8 cellular contexts compared by ENCODE assay signal in genomic region chr1:230772457-230773395, GRCh38. TPM values are rescaled to one million over a fixed set of nuclear protein-coding genes. Genes with fewer than 3 reads are reported as not detected.
DNase-seq lines count a peak whose midpoint lies in the region; ATAC-seq and TF ChIP-seq lines count a peak whose summit lies in the region.

No MANE protein-coding gene starts in this region.

- H3K27me3 Mint-ChIP-seq in T-helper 17 cell = peaks cover 10% of the 10 kb centered on the region

- H3K27ac Mint-ChIP-seq in T-helper 17 cell = no peak overlapping the region

- H3K4me1 Mint-ChIP-seq in T-helper 17 cell = no peaks in the 10 kb centered on the region

- H3K36me3 ChIP-seq in BJ (ENCODE audit: control insufficient read depth, insufficient read depth, low read length) = no peaks in the 10 kb centered on the region

- H3K27me3 ChIP-seq in BJ (ENCODE audit: control insufficient read depth, insufficient read depth, low read length) = peaks cover 3% of the 10 kb centered on the region; the same call in 1 of the 2 replicates

- no peak overlapping the region for H3K4me3 ChIP-seq in BJ (ENCODE audit: low read depth, low read length)

- H3K27ac ChIP-seq in substantia nigra (ENCODE audit: low read depth, low read length, poor library complexity, severe bottlenecking) = peak overlapping the region; percentile 68

- no peaks in the 10 kb centered on the region for H3K9me3 ChIP-seq in T-helper 17 cell (ENCODE audit: control insufficient read depth, low read length, poor library complexity, severe bottlenecking)

- POLR2A ChIA-PET in BJ (lab: Charles Lee) = interaction anchor here (0.6 to 1.1 kb wide), 2 partner anchors 14 to 735 kb away, joined by 3 to 4 read pairs; no protein-coding TSS in a partner anchor

- no peaks in the 10 kb centered on the region for H3K36me3 Mint-ChIP-seq in T-helper 17 cell (ENCODE audit: low read depth)

- CTCF ChIA-PET in BJ (lab: Yijun Ruan, JAX) = interaction anchor here (0.7 to 2.7 kb wide), 21 partner anchors 9 to 1266 kb away, joined by 3 to 24 read pairs (median 4); partner anchors contain the start of gene COG2

- no peak for DNase-seq in BJ (ENCODE audit: low read depth)
- DNase-seq in MV-4-11 (lab: John Stamatoyannopoulos, UW) = peak; percentile 30
- peak; percentile 46 for DNase-seq in astrocyte of the hippocampus (ENCODE audit: low read depth, low spot score)
- peak; percentile 85 for DNase-seq in inferior parietal cortex (ENCODE audit: extremely low spot score)
- peak in 46 of 49 donors; percentile 14 to 86 (median 68) for DNase-seq in substantia nigra (lab: John Stamatoyannopoulos, UW)
- DNase-seq in T-helper 17 cell = no peak

- H3K4me3 Mint-ChIP-seq in T-helper 17 cell = no peak overlapping the region

- no peak for ATAC-seq in T-helper 17 cell
- no peak for ATAC-seq in GM21447 (IDR thresholded peaks at IDR 0.05; ENCODE audit: unreplicated experiment)
- no peak for ATAC-seq in HG03378 (IDR thresholded peaks at IDR 0.05; ENCODE audit: unreplicated experiment)

- peak; percentile 77 for TF ChIP-seq CTCF in BJ (IDR thresholded peaks at IDR 0.05; ENCODE audit: insufficient read depth, low read depth, low read length)

RNA-seq across cellular contexts. Expression of gene CAPN9, which starts 25.5 kb away (rescaled TPM):
- not detected in 2 replicates for polyA plus RNA-seq in BJ (2011; rRNA removed)
- not detected in 2 replicates for polyA minus RNA-seq in BJ (2011; rRNA and poly(A)+ RNA removed)
- total RNA-seq in T-helper 17 cell = not detected

RNA-seq across cellular contexts. Expression of gene AGT, which starts 58.8 kb away (rescaled TPM):
- 2.1 and 4.1 TPM in 2 replicates for polyA plus RNA-seq in BJ (2011; rRNA removed)
- polyA minus RNA-seq in BJ (2011; rRNA and poly(A)+ RNA removed) = 0.57 and 1.2 TPM in 2 replicates
- not detected for total RNA-seq in T-helper 17 cell

Comparison
In these comparisons a context has a peak if more than half of its experiments do, and no peak if none do; other contexts are left out.
1. DNase-seq: peak in MV-4-11 (single experiment), astrocyte of the hippocampus (single experiment), inferior parietal cortex (single experiment) and substantia nigra (46 of 49); none in BJ (single experiment) and T-helper 17 cell (0 of 3).